Comparison of ENCODE assay signal across 8 cellular contexts in the genomic region with DNA sequence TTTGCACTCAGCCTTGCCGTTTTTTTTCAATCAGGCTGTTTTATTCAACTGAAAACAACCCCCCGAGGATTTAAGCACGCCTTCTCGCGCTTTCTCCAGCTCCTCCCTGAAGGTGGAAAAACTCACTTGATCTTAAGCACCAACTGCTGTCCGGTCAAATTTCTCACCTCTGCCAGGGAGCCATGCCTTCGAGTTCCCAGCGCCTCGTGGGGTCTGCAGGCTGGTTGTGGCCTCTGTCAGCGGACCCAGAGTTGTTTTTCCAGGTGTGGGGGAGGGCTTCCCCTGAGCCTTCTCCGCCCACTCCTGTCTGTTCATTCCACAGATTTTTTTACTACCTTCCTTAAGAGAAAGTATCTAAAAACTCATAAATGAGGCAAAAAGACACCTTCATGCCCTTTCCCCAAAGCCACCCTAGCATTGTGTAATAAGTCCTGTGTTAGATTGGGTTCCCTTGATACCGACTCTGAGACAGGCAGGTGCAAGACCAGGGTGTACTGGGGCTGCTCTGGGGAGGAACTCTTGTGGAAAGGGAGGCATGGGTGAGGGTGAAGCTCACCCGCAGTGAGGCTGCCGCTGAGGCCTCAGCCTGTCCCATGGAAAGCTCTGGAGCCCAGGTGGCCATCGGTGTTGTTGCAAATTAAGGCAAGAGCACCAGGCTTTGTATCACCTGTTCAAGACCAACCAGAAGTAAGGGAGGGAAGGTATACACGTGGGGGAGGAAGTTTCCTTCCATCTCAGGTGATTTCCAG.
"Had no signal": no experiment of that assay in that cellular context is flagged by ENCODE, and none has a peak within 500 bp of the region (broad histone marks: within the 10 kb centered on the region; RNA-seq: fewer than 3 reads in every experiment).

No MANE protein-coding gene starts in this region.

- DNase-seq: activated CD4-positive, alpha-beta memory T cell treated with anti-CD3 and anti-CD28 coated beads, Interleukin-2, amount 10 ng/mL, durations not matched to agents 7 days and 5 days; activated CD4-positive, alpha-beta T cell treated with anti-CD3 and anti-CD28 coated beads for 4 hours; activated CD8-positive, alpha-beta memory T cell treated with anti-CD3 and anti-CD28 coated beads, Interleukin-2, amount 10 ng/mL, durations not matched to agents 7 days and 5 days; effector CD8-positive, alpha-beta T cell; nephron progenitor cell; stimulated activated CD8-positive, alpha-beta memory T cell treated with anti-CD3 and anti-CD28 coated beads, Interleukin-4, amount 100 ng/mL, for 48 hours; stimulated activated naive CD4-positive, alpha-beta T cell; SW 1271 had no signal
